In genomic region chr2:224086226-224086911, GRCh38 we compare ENCODE assay signal across 13 cellular contexts. TPM values are rescaled to one million over a fixed set of nuclear protein-coding genes. Genes with fewer than 3 reads are reported as not detected.
DNase-seq lines count a peak whose midpoint lies in the region; ATAC-seq and TF ChIP-seq lines count a peak whose summit lies in the region.
"Had no signal": no experiment of that assay in that cellular context is flagged by ENCODE, and none has a peak within 500 bp of the region (broad histone marks: within the 10 kb centered on the region; RNA-seq: fewer than 3 reads in every experiment).

No MANE protein-coding gene starts in this region.

- CTCF ChIA-PET in CD4-positive, alpha-beta memory T cell (lab: Charles Lee; ENCODE audit: partially characterized antibody) = no interaction called here

- no peak for TF ChIP-seq CTCF in omental fat pad (IDR thresholded peaks at IDR 0.05)

- H3K36me3 ChIP-seq in CD4-positive, alpha-beta memory T cell (ENCODE audit: insufficient read depth, low read length) = no peaks in the 10 kb centered on the region
- H3K36me3 ChIP-seq: stomach had no signal

- no peak overlapping the region for H3K4me3 Mint-ChIP-seq in CD4-positive, alpha-beta memory T cell

- intact Hi-C loops in CD4-positive, alpha-beta memory T cell (cut with micrococcal nuclease) = no loop called here

- H3K27me3 ChIP-seq in CD4-positive, alpha-beta memory T cell (ENCODE audit: insufficient read depth, low read length) = no peaks in the 10 kb centered on the region
- H3K27me3 ChIP-seq: stomach had no signal

- no peak overlapping the region for H3K27ac Mint-ChIP-seq in CD4-positive, alpha-beta memory T cell

- DNase-seq in ELR (ENCODE audit: low read depth) (peak; percentile 95), NOMO-1 treated with DMSO at 0.1 percent for 48 hours (lab: John Stamatoyannopoulos, UW; ENCODE audit: unreplicated experiment) (peak; percentile 95), epithelial cell of prostate (ENCODE audit: low read depth, low spot score) (peak; percentile 90), omental fat pad (ENCODE audit: low spot score) (no peak), NCI-H524 (lab: John Stamatoyannopoulos, UW) (no peak), DMS 273 (lab: John Stamatoyannopoulos, UW; ENCODE audit: unreplicated experiment) (no peak)
- DNase-seq in CD4-positive, alpha-beta memory T cell = no peak
- DNase-seq: GDM1; islet precursor cell; NCI-H1417; stimulated activated CD4-positive, alpha-beta T cell treated with anti-CD3 and anti-CD28 coated beads, Interleukin-12 subunit alpha, Interleukin-12 subunit beta, amount 100 ng/mL, for 4 hours; stomach had no signal

- H3K9me3 ChIP-seq in CD4-positive, alpha-beta memory T cell (ENCODE audit: control insufficient read depth in 1 of 2, low read length in 2 of 2) = no peaks in the 10 kb centered on the region
- H3K9me3 ChIP-seq: stomach had no signal

- no peaks in the 10 kb centered on the region for H3K4me1 Mint-ChIP-seq in CD4-positive, alpha-beta memory T cell

- H3K36me3 Mint-ChIP-seq in CD4-positive, alpha-beta memory T cell = no peaks in the 10 kb centered on the region

- peaks cover 0 to 4% of the 10 kb centered on the region in 2 donors for H3K27me3 Mint-ChIP-seq in CD4-positive, alpha-beta memory T cell

- no peaks in the 10 kb centered on the region for H3K4me1 ChIP-seq in CD4-positive, alpha-beta memory T cell (ENCODE audit: insufficient read depth, low read length)
- H3K4me1 ChIP-seq: stomach had no signal

- peak overlapping the region; percentile 83 for H3K27ac ChIP-seq in epithelial cell of prostate
- H3K27ac ChIP-seq in CD4-positive, alpha-beta memory T cell (ENCODE audit: low read depth, low read length) = no peak overlapping the region

- H3K9me3 Mint-ChIP-seq in CD4-positive, alpha-beta memory T cell = no peaks in the 10 kb centered on the region

- POLR2A ChIA-PET in CD4-positive, alpha-beta memory T cell (lab: Charles Lee; ENCODE audit: partially characterized antibody) = no interaction called here

- ATAC-seq in omental fat pad (ENCODE audit: low FRiP score) (peak; percentile 97), HG03521 (IDR thresholded peaks at IDR 0.05; ENCODE audit: unreplicated experiment) (no peak)

- H3K4me3 ChIP-seq in CD4-positive, alpha-beta memory T cell (ENCODE audit: low read length in 2 of 2) = no peak overlapping the region
- H3K4me3 ChIP-seq: stomach had no signal

RNA-seq across cellular contexts. Expression of gene SERPINE2, which starts 47.3 kb away (rescaled TPM):
- total RNA-seq in omental fat pad = 10 to 100 TPM in 3 of 4 donors, 1 to 10 TPM in 1; 6.8 to 91.5 (median 25.6) TPM
- 1 to 10 TPM in 1 of 2 experiments, under 1 TPM in 1; 0.47 to 1.0 TPM for total RNA-seq in CD4-positive, alpha-beta memory T cell
- polyA plus RNA-seq in CD4-positive, alpha-beta memory T cell = 1 to 10 TPM; 1.5 to 2.0 TPM

Comparison
In these comparisons a context has a peak if more than half of its experiments do, and no peak if none do; other contexts are left out.
1. DNase-seq: peak in ELR (single experiment), NOMO-1 treated with DMSO at 0.1 percent for 48 hours (single experiment) and epithelial cell of prostate (single experiment); none in omental fat pad (single experiment), NCI-H524 (0 of 2), CD4-positive, alpha-beta memory T cell (0 of 5) and DMS 273 (single experiment).